ENCODE assay signal across 8 cellular contexts in genomic region chr11:66126808-66127555, GRCh38. TPM values are rescaled to one million over a fixed set of nuclear protein-coding genes. Genes with fewer than 3 reads are reported as not detected.
A peak's percentile ranks its signal among the peaks of the same experiment; 100 is the strongest.
DNase-seq lines count a peak whose midpoint lies in the region; ATAC-seq and TF ChIP-seq lines count a peak whose summit lies in the region.

No MANE protein-coding gene starts in this region.

- H3K9me3 Mint-ChIP-seq in activated CD8-positive, alpha-beta memory T cell treated with anti-CD3 and anti-CD28 coated beads, Interleukin-2, amount 10 ng/mL, durations not matched to agents 7 days and 5 days (ENCODE audit: low read depth): no peaks in the 10 kb centered on the region
- H3K9me3 Mint-ChIP-seq in natural killer cell: no peaks in the 10 kb centered on the region

- ATAC-seq in activated CD8-positive, alpha-beta memory T cell treated with anti-CD3 and anti-CD28 coated beads, Interleukin-2, amount 10 ng/mL, durations not matched to agents 7 days and 5 days: peak; percentile 87
- peak; percentile 88 to 98 (median 93) for ATAC-seq in natural killer cell
- peak; percentile 93 for ATAC-seq in stimulated activated naive CD8-positive, alpha-beta T cell treated with anti-CD3 and anti-CD28 coated beads, Interleukin-15, Interleukin-2, amounts not matched to agents 100 U/mL and 50 U/mL, for 24 hours

- peaks cover 3% of the 10 kb centered on the region for H3K36me3 Mint-ChIP-seq in activated CD8-positive, alpha-beta memory T cell treated with anti-CD3 and anti-CD28 coated beads, Interleukin-2, amount 10 ng/mL, durations not matched to agents 7 days and 5 days
- no peaks in the 10 kb centered on the region for H3K36me3 Mint-ChIP-seq in natural killer cell

- intact Hi-C loops in natural killer cell (cut with micrococcal nuclease): loop anchor here (2.0 kb wide), 1 partner anchor 56 kb away; the partner anchor contains the start of gene PACS1

- DNase-seq in NCI-H1436 (lab: John Stamatoyannopoulos, UW) (peak; percentile 23), NCI-H1436 treated with DMSO at 0.1 percent for 48 hours (lab: John Stamatoyannopoulos, UW) (no peak), NCI-H2107 treated with DMSO at 0.1 percent for 48 hours (lab: John Stamatoyannopoulos, UW; ENCODE audit: unreplicated experiment) (peak; percentile 80), epithelial cell of esophagus (ENCODE audit: low read depth) (peak; percentile 96), natural killer cell (peak; percentile 41), NCI-H187 treated with DMSO at 0.1 percent for 48 hours (lab: John Stamatoyannopoulos, UW) (no peak)
- DNase-seq in activated CD8-positive, alpha-beta memory T cell treated with anti-CD3 and anti-CD28 coated beads, Interleukin-2, amount 10 ng/mL, durations not matched to agents 7 days and 5 days: peak; percentile 75
- DNase-seq in stimulated activated naive CD8-positive, alpha-beta T cell treated with anti-CD3 and anti-CD28 coated beads, Interleukin-15, Interleukin-2, amounts not matched to agents 100 U/mL and 50 U/mL, for 24 hours: peak; percentile 73

- no peaks in the 10 kb centered on the region for H3K27me3 Mint-ChIP-seq in activated CD8-positive, alpha-beta memory T cell treated with anti-CD3 and anti-CD28 coated beads, Interleukin-2, amount 10 ng/mL, durations not matched to agents 7 days and 5 days
- H3K27me3 Mint-ChIP-seq in natural killer cell (ENCODE audit: low read depth in 2 of 2): no peaks in the 10 kb centered on the region

- peak; percentile 8 for TF ChIP-seq CTCF in epithelial cell of esophagus (IDR thresholded peaks at IDR 0.05; ENCODE audit: insufficient read depth, low read depth, low read length, missing control alignments)
- no peak for TF ChIP-seq CTCF in natural killer cell (IDR thresholded peaks at IDR 0.05)

- H3K4me3 Mint-ChIP-seq in activated CD8-positive, alpha-beta memory T cell treated with anti-CD3 and anti-CD28 coated beads, Interleukin-2, amount 10 ng/mL, durations not matched to agents 7 days and 5 days: peak overlapping the region; percentile 40
- H3K4me3 Mint-ChIP-seq in natural killer cell: peak overlapping the region; percentile 78

- no peak overlapping the region for H3K4me3 ChIP-seq in epithelial cell of esophagus (ENCODE audit: low read length)

- H3K27ac Mint-ChIP-seq in activated CD8-positive, alpha-beta memory T cell treated with anti-CD3 and anti-CD28 coated beads, Interleukin-2, amount 10 ng/mL, durations not matched to agents 7 days and 5 days: peak overlapping the region; percentile 83
- H3K27ac Mint-ChIP-seq in natural killer cell: peak overlapping the region; percentile 93 to 97

- peaks cover 65% of the 10 kb centered on the region for H3K4me1 Mint-ChIP-seq in activated CD8-positive, alpha-beta memory T cell treated with anti-CD3 and anti-CD28 coated beads, Interleukin-2, amount 10 ng/mL, durations not matched to agents 7 days and 5 days
- peaks cover 37 to 63% of the 10 kb centered on the region in 2 donors for H3K4me1 Mint-ChIP-seq in natural killer cell

- CTCF ChIA-PET in activated CD8-positive, alpha-beta memory T cell treated with anti-CD3 and anti-CD28 coated beads, Interleukin-2, amount 10 ng/mL, durations not matched to agents 7 days and 5 days (lab: Charles Lee): interaction anchor here (0.7 to 3.4 kb wide), 14 partner anchors 7 to 104 kb away, joined by 3 to 28 read pairs (median 5); partner anchors contain the start of gene PACS1

RNA-seq across cellular contexts. Expression of gene PACS1, which starts 56.9 kb away (rescaled TPM):
- 100 to 1,000 TPM in 1 of 2 experiments, 10 to 100 TPM in 1; 96.6 to 104 TPM for total RNA-seq in activated CD8-positive, alpha-beta memory T cell treated with anti-CD3 and anti-CD28 coated beads, Interleukin-2, amount 10 ng/mL, durations not matched to agents 7 days and 5 days
- 100 to 1,000 TPM; 176 to 204 (median 186) TPM for total RNA-seq in natural killer cell

Comparison
In these comparisons a context has a peak if more than half of its experiments do, and no peak if none do; other contexts are left out.
1. DNase-seq: peak in NCI-H1436 (single experiment), NCI-H2107 treated with DMSO at 0.1 percent for 48 hours (single experiment), activated CD8-positive, alpha-beta memory T cell treated with anti-CD3 and anti-CD28 coated beads, Interleukin-2, amount 10 ng/mL, durations not matched to agents 7 days and 5 days (single experiment), epithelial cell of esophagus (single experiment), natural killer cell (single experiment) and stimulated activated naive CD8-positive, alpha-beta T cell treated with anti-CD3 and anti-CD28 coated beads, Interleukin-15, Interleukin-2, amounts not matched to agents 100 U/mL and 50 U/mL, for 24 hours (single experiment); none in NCI-H1436 treated with DMSO at 0.1 percent for 48 hours (single experiment) and NCI-H187 treated with DMSO at 0.1 percent for 48 hours (single experiment).
2. Peak in every context shown above with its lines, with median percentiles within 50 percentile points of each other: ATAC-seq.